Comparison of ENCODE assay signal across 8 cellular contexts in the genomic region with DNA sequence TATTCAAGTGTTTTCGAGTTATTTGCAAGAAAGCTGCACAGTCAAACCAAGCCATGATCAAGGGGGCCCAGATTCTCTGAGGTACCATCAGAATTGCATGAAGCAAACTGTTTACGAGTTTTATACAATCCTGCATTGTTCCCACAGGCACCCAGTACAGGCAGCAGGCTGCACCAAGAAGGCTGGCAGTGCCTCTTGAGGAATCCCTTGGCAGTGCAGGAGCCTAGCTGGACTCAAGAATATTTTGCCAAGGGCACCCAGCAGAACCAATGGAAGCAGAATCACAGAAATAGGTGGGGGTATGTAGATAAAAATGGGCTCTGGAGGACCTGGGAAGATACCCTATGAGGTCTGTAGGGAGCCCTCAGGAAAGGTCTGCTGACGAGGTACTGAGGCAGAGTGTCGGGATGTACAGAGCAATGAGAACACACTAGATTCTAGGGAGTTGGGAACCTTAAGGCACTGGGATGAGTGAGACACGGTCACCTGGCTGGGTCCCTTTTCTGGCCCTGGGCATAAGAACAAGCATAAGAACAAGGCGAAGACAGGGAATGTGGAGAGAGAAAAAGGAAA. TPM values are rescaled to one million over a fixed set of nuclear protein-coding genes. Genes with fewer than 3 reads are reported as not detected.
DNase-seq lines count a peak whose midpoint lies in the region; ATAC-seq, FAIRE-seq and TF ChIP-seq lines count a peak whose summit lies in the region.

No MANE protein-coding gene starts in this region.

- ATAC-seq in Right ventricle myocardium superior (ENCODE audit: poor library complexity) (peak; percentile 58), GM19035 (IDR thresholded peaks at IDR 0.05; ENCODE audit: unreplicated experiment) (no peak)

- TF ChIP-seq CTCF in right atrium auricular region (IDR thresholded peaks at IDR 0.05) (peak in 1 of 2 donors; percentile 55), tibial nerve (IDR thresholded peaks at IDR 0.05) (peak; percentile 7 to 64 (median 56))

- DNase-seq in Right ventricle myocardium superior (no peak), right atrium auricular region (ENCODE audit: low spot score) (no peak), SK-MEL-5 (ENCODE audit: low read depth, low spot score) (peak; percentile 80), head of caudate nucleus (peak in 33 of 42 donors; percentile 2 to 75 (median 52)), tibial nerve (ENCODE audit: low spot score in 2 of 2) (no peak), SKM-1 (lab: John Stamatoyannopoulos, UW; ENCODE audit: unreplicated experiment) (no peak), GM19239 (ENCODE audit: insufficient read length, low spot score) (no peak)

- in situ Hi-C loops in SK-MEL-5 (cut with HindIII; ENCODE audit: low pct_unique_long_range_greater_than_20kb, low sequenced_read_pairs): no loop called here

- FAIRE-seq in GM19239 (lab: Jason Lieb, UNC): no peak

- H3K27ac ChIP-seq in right atrium auricular region (no peak overlapping the region), tibial nerve (peak overlapping the region in 3 of 4 donors; percentile 47 to 85 (median 82))

- H3K36me3 ChIP-seq in right atrium auricular region (no peaks in the 10 kb centered on the region), tibial nerve (no peaks in the 10 kb centered on the region)

- TF ChIP-seq EP300 in tibial nerve (IDR thresholded peaks at IDR 0.05): no peak

- WGBS in tibial nerve, 2 donors: 61 to 64% methylated on average over 6 of the region's 6 CpGs

- H3K4me3 ChIP-seq in right atrium auricular region (no peak overlapping the region), tibial nerve (no peak overlapping the region)

- H3K9me3 ChIP-seq in right atrium auricular region (no peaks in the 10 kb centered on the region), tibial nerve (no peaks in the 10 kb centered on the region)

- H3K27me3 ChIP-seq in right atrium auricular region (no peaks in the 10 kb centered on the region), tibial nerve (peaks cover 0 to 5% of the 10 kb centered on the region in 2 donors)

- intact Hi-C loops in Right ventricle myocardium superior (cut with DNase I): loop anchor here (10.0 kb wide), 1 partner anchor 79 kb away; no protein-coding TSS in a partner anchor
- intact Hi-C loops in head of caudate nucleus (cut with DNase I): loop anchor here (2.0 kb wide), 1 partner anchor 85 kb away; no protein-coding TSS in a partner anchor

- TF ChIP-seq POLR2A in tibial nerve (IDR thresholded peaks at IDR 0.05): no peak

- H3K4me1 ChIP-seq in right atrium auricular region (no peaks in the 10 kb centered on the region), tibial nerve (no peaks in the 10 kb centered on the region)

RNA-seq across cellular contexts. Expression of a gene that starts 2.5 kb away (rescaled TPM):
- total RNA-seq in Right ventricle myocardium superior (10.0 TPM), right atrium auricular region (10 to 100 TPM; 10.6 to 11.9 TPM), tibial nerve (100 to 1,000 TPM; 256 to 727 (median 404) TPM)
- total RNA-seq in SK-MEL-5 (2014; rRNA removed; shearing (Covaris generic)): 543 and 547 TPM in 2 replicates
- 343 and 421 TPM in 2 replicates for polyA plus RNA-seq in SK-MEL-5 (2015; cell fraction: cytosol; rRNA removed)
- polyA plus RNA-seq in SK-MEL-5 (2015; cell fraction: nucleus; rRNA removed): 621 and 702 TPM in 2 replicates

RNA-seq across cellular contexts. Expression of a gene that starts 57.9 kb away (rescaled TPM):
- 28.0 TPM for total RNA-seq in Right ventricle myocardium superior
- total RNA-seq in right atrium auricular region: 10 to 100 TPM; 12.7 to 21.1 TPM
- 1.1 and 1.4 TPM in 2 replicates for total RNA-seq in SK-MEL-5 (2014; rRNA removed; shearing (Covaris generic))
- 0.55 and 0.60 TPM in 2 replicates for polyA plus RNA-seq in SK-MEL-5 (2015; cell fraction: cytosol; rRNA removed)
- polyA plus RNA-seq in SK-MEL-5 (2015; cell fraction: nucleus; rRNA removed): 1.8 and 2.0 TPM in 2 replicates
- 1 to 10 TPM; 2.3 to 4.8 (median 3.0) TPM for total RNA-seq in tibial nerve

Comparison
In these comparisons a context has a peak if more than half of its experiments do, and no peak if none do; other contexts are left out.
1. DNase-seq: peak in SK-MEL-5 (single experiment) and head of caudate nucleus (33 of 42); none in Right ventricle myocardium superior (single experiment), right atrium auricular region (single experiment), tibial nerve (0 of 2), SKM-1 (single experiment) and GM19239 (single experiment).
2. H3K27ac ChIP-seq: peak in tibial nerve (3 of 4); none in right atrium auricular region (0 of 2).
3. RNA of a gene that starts 2.5 kb away (total RNA-seq): 543 to 547 TPM in SK-MEL-5 and 256 to 727 TPM in tibial nerve; 10.6 to 11.9 TPM in right atrium auricular region and 10.0 TPM in Right ventricle myocardium superior (single experiment); every median in the first group is over 10 times any median in the second.